In genomic region chr9:113056191-113057106, GRCh38 we compare ENCODE assay signal across 9 cellular contexts. TPM values are rescaled to one million over a fixed set of nuclear protein-coding genes. Genes with fewer than 3 reads are reported as not detected.
DNase-seq lines count a peak whose midpoint lies in the region; ATAC-seq and TF ChIP-seq lines count a peak whose summit lies in the region.
"Had no signal": no experiment of that assay in that cellular context is flagged by ENCODE, and none has a peak within 500 bp of the region (broad histone marks: within the 10 kb centered on the region; RNA-seq: fewer than 3 reads in every experiment).

ZFP37 (minus strand) TSS chr9:113056724; CDS start chr9:113056688, 36 bp downstream.

- TF ChIP-seq CTCF in 22Rv1 (IDR thresholded peaks at IDR 0.05) (no peak), esophagus squamous epithelium (IDR thresholded peaks at IDR 0.05) (peak in 1 of 6 experiments; percentile 38)

- ATAC-seq in GM19025 (IDR thresholded peaks at IDR 0.05; ENCODE audit: low read depth, unreplicated experiment) (peak; percentile 96), HG03469 (IDR thresholded peaks at IDR 0.05; ENCODE audit: unreplicated experiment) (peak; percentile 89)

- H3K9me3 ChIP-seq in NT2/D1 (ENCODE audit: insufficient read depth, low read length) (peaks cover 70% of the 10 kb centered on the region), esophagus squamous epithelium (peaks cover 0 to 73% (median 30%) of the 10 kb centered on the region in 3 donors), mucosa of rectum (ENCODE audit: control insufficient read depth in 2 of 2, low read length in 2 of 2) (peaks cover 13 to 19% of the 10 kb centered on the region in 2 donors)

- TF ChIP-seq POLR2A in esophagus squamous epithelium (IDR thresholded peaks at IDR 0.05) = no peak

- H3K36me3 ChIP-seq in NT2/D1 (ENCODE audit: insufficient read depth, insufficient read length, low read length) = no peaks in the 10 kb centered on the region
- H3K36me3 ChIP-seq in esophagus squamous epithelium = peaks cover 0 to 19% (median 0%) of the 10 kb centered on the region in 3 donors
- no peaks in the 10 kb centered on the region for H3K36me3 ChIP-seq in mucosa of rectum (ENCODE audit: control insufficient read depth in 2 of 2, insufficient read depth in 2 of 2, low read length in 2 of 2)
- H3K36me3 ChIP-seq: BLaER1 treated with 17β-estradiol and CSF1 and Interleukin-3, amounts not matched to agents 10 nM and 100 nM had no signal

- H3K27me3 ChIP-seq in NT2/D1 (ENCODE audit: insufficient read depth, insufficient read length) (peaks cover 23% of the 10 kb centered on the region), esophagus squamous epithelium (peaks cover 0 to 32% (median 2%) of the 10 kb centered on the region in 4 donors), mucosa of rectum (ENCODE audit: control insufficient read depth in 2 of 2, insufficient read depth in 2 of 2, low read length in 2 of 2) (peaks cover 2 to 3% of the 10 kb centered on the region in 2 donors)
- H3K27me3 ChIP-seq: BLaER1 treated with 17β-estradiol and CSF1 and Interleukin-3, amounts not matched to agents 10 nM and 100 nM had no signal

- H3K4me3 ChIP-seq in NT2/D1 (ENCODE audit: insufficient read length, low read depth) (peak within 1 kb of the TSS; percentile 99), esophagus squamous epithelium (peak within 1 kb of the TSS; percentile 56 to 83 (median 78)), mucosa of rectum (ENCODE audit: low read length in 2 of 2) (peak within 1 kb of the TSS; percentile 75 to 88)
- H3K4me3 ChIP-seq: BLaER1 treated with 17β-estradiol and CSF1 and Interleukin-3, amounts not matched to agents 10 nM and 100 nM had no signal

- intact Hi-C loops in esophagus squamous epithelium (cut with DNase I) = no loop called here

- peak within 1 kb of the TSS; percentile 63 for H3K27ac ChIP-seq in 22Rv1
- H3K27ac ChIP-seq in esophagus squamous epithelium = peak within 1 kb of the TSS; percentile 64 to 86 (median 71)
- peak within 1 kb of the TSS in 1 of 2 donors; percentile 37 for H3K27ac ChIP-seq in mucosa of rectum (ENCODE audit: low read depth in 2 of 2, low read length in 2 of 2)
- H3K27ac ChIP-seq: BLaER1 treated with 17β-estradiol and CSF1 and Interleukin-3, amounts not matched to agents 10 nM and 100 nM had no signal

- H3K9ac ChIP-seq in NT2/D1 (ENCODE audit: insufficient read length, low read depth) (peak within 1 kb of the TSS; percentile 95), mucosa of rectum (ENCODE audit: low read depth in 1 of 2, low read length in 2 of 2) (peak within 1 kb of the TSS; percentile 38 to 71)
- H3K9ac ChIP-seq: BLaER1 treated with 17β-estradiol and CSF1 and Interleukin-3, amounts not matched to agents 10 nM and 100 nM had no signal

- no peaks in the 10 kb centered on the region for H3K4me1 ChIP-seq in NT2/D1 (ENCODE audit: insufficient read depth, insufficient read length)
- H3K4me1 ChIP-seq in esophagus squamous epithelium = peaks cover 3 to 24% (median 5%) of the 10 kb centered on the region in 3 donors
- peaks cover 0 to 6% of the 10 kb centered on the region in 2 donors for H3K4me1 ChIP-seq in mucosa of rectum (ENCODE audit: control insufficient read depth in 2 of 2, insufficient read depth in 2 of 2, low read length in 2 of 2)
- H3K4me1 ChIP-seq: BLaER1 treated with 17β-estradiol and CSF1 and Interleukin-3, amounts not matched to agents 10 nM and 100 nM had no signal

- DNase-seq in NT2/D1 (ENCODE audit: low read depth, low spot score) (peak; percentile 92), esophagus squamous epithelium (lab: John Stamatoyannopoulos, UW) (peak; percentile 44)
- peak; percentile 79 to 84 for DNase-seq in activated T-cell treated with anti-CD3 and anti-CD28 coated beads, Interleukin-2, amount 50 U/mL, for 48 hours
- peak; percentile 28 to 52 for DNase-seq in stimulated activated CD8-positive, alpha-beta memory T cell treated with anti-CD3 and anti-CD28 coated beads, Interleukin-4, amount 100 ng/mL, for 1 hour (ENCODE audit: low read depth in 2 of 2, low spot score in 1 of 2)

- WGBS in esophagus squamous epithelium, 2 donors = 4 to 7% methylated on average over 36 to 38 of the region's 62 CpGs

RNA-seq across cellular contexts. Expression of gene ZFP37, which starts in this region (rescaled TPM):
- total RNA-seq in esophagus squamous epithelium = 1 to 10 TPM in 3 of 4 donors, under 1 TPM in 1; 0.88 to 3.8 (median 1.4) TPM

Comparison
In these comparisons a context has a peak if more than half of its experiments do, and no peak if none do; other contexts are left out.
1. DNase-seq: peak in every context shown above with its lines; median percentile 92 in NT2/D1; 82 in activated T-cell treated with anti-CD3 and anti-CD28 coated beads, Interleukin-2, amount 50 U/mL, for 48 hours; 44 in esophagus squamous epithelium; 40 in stimulated activated CD8-positive, alpha-beta memory T cell treated with anti-CD3 and anti-CD28 coated beads, Interleukin-4, amount 100 ng/mL, for 1 hour.